In the genomic region with DNA sequence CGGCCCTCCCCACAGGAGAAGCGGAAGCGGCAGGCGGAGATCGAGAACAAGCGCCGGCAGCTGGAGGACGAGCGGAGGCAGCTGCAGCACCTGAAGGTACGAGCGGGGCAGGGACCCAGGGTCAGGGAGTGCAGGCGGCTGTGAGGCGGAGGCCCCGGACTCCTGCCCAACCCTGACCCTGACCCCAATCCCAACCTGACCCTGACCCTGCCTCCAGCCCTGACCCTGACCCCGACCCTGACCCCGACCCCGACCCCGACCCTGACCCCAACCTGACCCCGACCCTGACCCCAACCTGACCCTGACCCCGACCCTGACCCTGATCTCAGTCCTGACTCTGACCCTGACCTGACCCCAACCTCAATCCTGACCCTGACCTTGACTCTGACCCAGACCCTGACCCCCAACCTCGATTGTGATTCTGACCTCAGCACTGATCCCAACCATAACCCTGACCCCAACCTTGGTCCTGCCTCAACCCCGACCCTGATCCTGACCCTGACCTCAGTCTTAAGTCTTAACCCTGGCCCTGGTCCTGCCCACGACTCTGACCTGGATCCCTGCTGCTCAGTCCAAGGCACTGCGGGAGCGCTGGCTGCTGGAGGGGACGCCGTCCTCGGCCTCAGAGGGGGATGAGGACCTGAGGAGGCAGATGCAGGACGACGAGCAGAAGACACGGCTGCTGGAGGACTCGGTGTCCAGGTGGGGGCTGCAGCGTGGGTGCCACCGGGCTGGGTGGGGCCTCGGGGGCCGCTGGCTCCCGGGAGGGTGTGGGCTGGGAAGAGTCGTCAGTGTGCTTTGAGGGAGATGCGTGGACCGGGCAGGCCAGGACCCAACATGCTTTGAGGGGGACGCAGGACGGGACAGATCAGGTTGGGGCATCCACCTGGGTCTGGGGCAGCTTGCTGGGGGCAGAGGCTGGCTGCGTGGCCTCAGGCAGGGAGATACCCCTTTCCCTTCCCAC, we compare ENCODE assay signal across 1 cellular context.
TF ChIP-seq lines count a peak whose summit lies in the region.

No MANE protein-coding gene starts in this region.

TF ChIP-seq in A549, 52 proteins besides CTCF, POLR2A, EP300 and RAD21 (continued from another document):
- TF ChIP-seq, protein P1, sequence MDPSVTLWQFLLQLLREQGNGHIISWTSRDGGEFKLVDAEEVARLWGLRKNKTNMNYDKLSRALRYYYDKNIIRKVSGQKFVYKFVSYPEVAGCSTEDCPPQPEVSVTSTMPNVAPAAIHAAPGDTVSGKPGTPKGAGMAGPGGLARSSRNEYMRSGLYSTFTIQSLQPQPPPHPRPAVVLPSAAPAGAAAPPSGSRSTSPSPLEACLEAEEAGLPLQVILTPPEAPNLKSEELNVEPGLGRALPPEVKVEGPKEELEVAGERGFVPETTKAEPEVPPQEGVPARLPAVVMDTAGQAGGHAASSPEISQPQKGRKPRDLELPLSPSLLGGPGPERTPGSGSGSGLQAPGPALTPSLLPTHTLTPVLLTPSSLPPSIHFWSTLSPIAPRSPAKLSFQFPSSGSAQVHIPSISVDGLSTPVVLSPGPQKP (IDR thresholded peaks at IDR 0.05; ENCODE audit: low read depth, low read length): no peak
- TF ChIP-seq CEBPB (IDR thresholded peaks at IDR 0.05): no peak
- no peak for TF ChIP-seq ZC3H11A (IDR thresholded peaks at IDR 0.05)
- TF ChIP-seq ZSCAN20 (CRISPR knock-in tag; IDR thresholded peaks at IDR 0.05): no peak
- no peak for TF ChIP-seq GATA3 (IDR thresholded peaks at IDR 0.05; ENCODE audit: borderline replicate concordance)
- peak; percentile 62; the same call in 1 of the 2 replicates for TF ChIP-seq RARB (CRISPR knock-in tag; IDR thresholded peaks at IDR 0.05)
- TF ChIP-seq MAZ (IDR thresholded peaks at IDR 0.05; ENCODE audit: borderline replicate concordance, low read depth, low read length): no peak
- no peak for TF ChIP-seq NFE2L2 (conservative IDR thresholded peaks at IDR 0.05; ENCODE audit: low read length)
- peak; percentile 97 for TF ChIP-seq ESRRA (IDR thresholded peaks at IDR 0.05; ENCODE audit: borderline replicate concordance, low read length)
- TF ChIP-seq, protein P2, sequence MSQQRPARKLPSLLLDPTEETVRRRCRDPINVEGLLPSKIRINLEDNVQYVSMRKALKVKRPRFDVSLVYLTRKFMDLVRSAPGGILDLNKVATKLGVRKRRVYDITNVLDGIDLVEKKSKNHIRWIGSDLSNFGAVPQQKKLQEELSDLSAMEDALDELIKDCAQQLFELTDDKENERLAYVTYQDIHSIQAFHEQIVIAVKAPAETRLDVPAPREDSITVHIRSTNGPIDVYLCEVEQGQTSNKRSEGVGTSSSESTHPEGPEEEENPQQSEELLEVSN (IDR thresholded peaks at IDR 0.05; ENCODE audit: borderline replicate concordance, low read depth): no peak
- TF ChIP-seq CBX8 (IDR thresholded peaks at IDR 0.05): no peak
- TF ChIP-seq, protein P3, sequence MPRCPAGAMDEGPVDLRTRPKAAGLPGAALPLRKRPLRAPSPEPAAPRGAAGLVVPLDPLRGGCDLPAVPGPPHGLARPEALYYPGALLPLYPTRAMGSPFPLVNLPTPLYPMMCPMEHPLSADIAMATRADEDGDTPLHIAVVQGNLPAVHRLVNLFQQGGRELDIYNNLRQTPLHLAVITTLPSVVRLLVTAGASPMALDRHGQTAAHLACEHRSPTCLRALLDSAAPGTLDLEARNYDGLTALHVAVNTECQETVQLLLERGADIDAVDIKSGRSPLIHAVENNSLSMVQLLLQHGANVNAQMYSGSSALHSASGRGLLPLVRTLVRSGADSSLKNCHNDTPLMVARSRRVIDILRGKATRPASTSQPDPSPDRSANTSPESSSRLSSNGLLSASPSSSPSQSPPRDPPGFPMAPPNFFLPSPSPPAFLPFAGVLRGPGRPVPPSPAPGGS (IDR thresholded peaks at IDR 0.05): no peak
- no peak for TF ChIP-seq HOXB13 (CRISPR knock-in tag; IDR thresholded peaks at IDR 0.05; ENCODE audit: low read depth)
- no peak for TF ChIP-seq MAFK (IDR thresholded peaks at IDR 0.05; ENCODE audit: partially characterized antibody)
